23 cellular contexts compared by ENCODE assay signal in genomic region chr1:205420938-205421337, GRCh38. TPM values are rescaled to one million over a fixed set of nuclear protein-coding genes. Genes with fewer than 3 reads are reported as not detected.
"Had no signal": no experiment of that assay in that cellular context is flagged by ENCODE, and none has a peak within 500 bp of the region (broad histone marks: within the 10 kb centered on the region; RNA-seq: fewer than 3 reads in every experiment).

No MANE protein-coding gene starts in this region.

- FAIRE-seq: bronchial epithelial cell, RCC 7860, TTC549 had no signal

- ATAC-seq: activated CD8-positive, alpha-beta memory T cell treated with anti-CD3 and anti-CD28 coated beads, Interleukin-2, amount 10 ng/mL, durations not matched to agents 7 days and 5 days; PC-3; T-cell had no signal

- DNase-seq: activated B cell treated with CpG ODN at 0.5 μM for 24 hours; activated CD4-positive, alpha-beta T cell treated with anti-CD3 and anti-CD28 coated beads for 1 hour; activated CD4-positive, alpha-beta T cell treated with anti-CD3 and anti-CD28 coated beads, Interleukin-2, amount 10 ng/mL, durations not matched to agents 24 days and 14 days; activated CD4-positive, alpha-beta T cell treated with anti-CD3 and anti-CD28 coated beads, Interleukin-2, amount 50 U/mL, for 48 hours; activated CD8-positive, alpha-beta memory T cell treated with anti-CD3 and anti-CD28 coated beads, Interleukin-2, amount 10 ng/mL, durations not matched to agents 7 days and 5 days; activated effector memory CD4-positive, alpha-beta T cell treated with Interleukin-2 at 50 U/mL for 16 hours; activated naive CD4-positive, alpha-beta T cell; activated T-cell treated with anti-CD3 and anti-CD28 coated beads, Interleukin-2, amount 50 U/mL, for 24 hours; aorta; MG63; MV-4-11; NCI-H1417 treated with DMSO at 0.1 percent for 48 hours; NCI-H446; NCI-H748 treated with DMSO at 0.1 percent for 48 hours; PC-3; SIG-M5; T-cell; T-helper 2 cell; T1000 had no signal

- H3K9me3 ChIP-seq: MG63 had no signal

- H3K4me3 ChIP-seq: MG63 had no signal

- H3K36me3 ChIP-seq: MG63 had no signal

RNA-seq across cellular contexts. Expression of gene LEMD1, which starts 0.9 kb away (rescaled TPM):
- total RNA-seq: activated B cell treated with CpG ODN at 0.5 μM for 24 hours; activated T-helper 1 cell treated with anti-CD3 and anti-CD28 coated beads, Interleukin-12 subunit alpha, Interleukin-12 subunit beta, Interleukin-2, Interleukin-4 antibody, amounts not matched to agents 30 ng/mL and 10 ng/mL and 1 ng/mL, durations not matched to agents 14 hours and 24 hours and 36 hours; aorta; PC-3 had no signal
- polyA plus RNA-seq: aorta had no signal

RNA-seq across cellular contexts. Expression of gene BLACAT1, which starts 34.9 kb away (rescaled TPM):
- polyA plus RNA-seq: aorta had no signal
